8 cellular contexts compared by ENCODE assay signal in the genomic region with DNA sequence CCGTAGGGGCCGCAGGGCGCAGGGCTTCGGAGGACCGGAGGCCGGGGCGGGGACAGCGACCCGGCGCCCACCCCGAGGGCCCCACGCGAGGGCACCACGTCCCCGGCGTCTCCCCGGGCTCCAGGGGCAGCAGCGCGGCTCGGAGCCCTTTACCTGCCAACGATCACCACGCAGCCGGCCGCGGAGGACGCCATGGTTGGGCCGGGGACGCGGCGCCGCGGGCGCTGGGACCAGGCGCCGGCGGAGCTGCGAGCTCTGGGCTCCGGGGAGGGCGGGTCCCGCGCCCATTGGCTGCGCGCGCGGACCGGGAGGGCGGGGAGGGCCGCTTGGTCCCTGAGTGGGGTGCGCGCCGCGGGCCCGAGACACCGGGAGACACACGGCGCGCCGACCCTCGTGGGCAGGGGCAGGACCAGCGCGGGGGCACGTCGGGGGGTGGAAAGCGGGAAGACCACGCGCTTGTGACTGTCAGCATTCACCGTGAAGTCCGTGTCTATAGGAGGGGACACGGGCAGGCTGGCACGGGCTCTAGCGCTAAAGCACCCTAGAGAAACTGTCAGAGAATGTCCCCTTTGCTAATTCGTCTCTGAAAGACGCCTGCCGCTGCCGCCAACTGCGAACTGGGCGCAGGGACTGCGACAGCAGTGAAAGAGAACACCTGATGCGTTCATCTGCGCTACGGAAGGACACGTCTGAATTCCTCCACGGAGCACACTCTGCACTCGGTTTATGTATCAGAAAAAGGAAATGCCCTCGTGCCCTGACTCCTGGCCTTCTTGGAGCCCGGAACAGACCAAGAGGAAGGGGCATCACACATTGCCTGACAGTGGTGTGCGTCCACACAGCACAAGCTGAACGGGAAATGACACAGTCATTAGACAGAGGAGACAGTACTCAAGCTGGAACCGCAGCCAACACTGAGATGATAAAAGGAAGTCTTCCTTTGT. TPM values are rescaled to one million over a fixed set of nuclear protein-coding genes. Genes with fewer than 3 reads are reported as not detected.
DNase-seq lines count a peak whose midpoint lies in the region; ATAC-seq and TF ChIP-seq lines count a peak whose summit lies in the region.

CRYL1 (minus strand) TSS at position 257 of the 944 bp plus-strand sequence; CDS start at position 194, 63 bp downstream.

- ATAC-seq in HG03066 (IDR thresholded peaks at IDR 0.05; ENCODE audit: low read depth, unreplicated experiment): peak; percentile 75

- H3K4me1 Mint-ChIP-seq in chondrocyte (ENCODE audit: low read depth): peaks cover 13% of the 10 kb centered on the region

- DNase-seq in NK-92 treated with Interleukin-12 subunit alpha and Interleukin-12 subunit beta, amount 100 ng/mL, for 24 hours (lab: John Stamatoyannopoulos, UW): peak; percentile 31
- no peak for DNase-seq in NK-92 (lab: John Stamatoyannopoulos, UW; ENCODE audit: unreplicated experiment)
- peak; percentile 34 for DNase-seq in NCI-H345 treated with DMSO at 0.1 percent for 48 hours (lab: John Stamatoyannopoulos, UW; ENCODE audit: unreplicated experiment)
- peak; percentile 54 to 56 for DNase-seq in activated CD4-positive, alpha-beta T cell treated with anti-CD3 and anti-CD28 coated beads for 24 hours (ENCODE audit: low read depth in 2 of 2)
- DNase-seq in chondrocyte (ENCODE audit: low spot score): no peak
- DNase-seq in kidney tubule cell (ENCODE audit: low spot score): peak; percentile 90
- DNase-seq in stimulated activated CD4-positive, alpha-beta T cell treated with anti-CD3 and anti-CD28 coated beads, Interleukin-1b, Interleukin-23, amount 100 ng/mL, for 1 hour (ENCODE audit: low read depth in 2 of 2): peak; percentile 34 to 52

- TF ChIP-seq CTCF in chondrocyte (IDR thresholded peaks at IDR 0.05): peak; percentile 18

- H3K36me3 Mint-ChIP-seq in chondrocyte (ENCODE audit: low read depth): no peaks in the 10 kb centered on the region

- peak within 1 kb of the TSS; percentile 82 for H3K4me3 Mint-ChIP-seq in chondrocyte (ENCODE audit: unreplicated experiment)

- H3K9me3 Mint-ChIP-seq in chondrocyte (ENCODE audit: low read depth): no peaks in the 10 kb centered on the region

- no peaks in the 10 kb centered on the region for H3K27me3 Mint-ChIP-seq in chondrocyte (ENCODE audit: low read depth)

- H3K27ac Mint-ChIP-seq in chondrocyte (ENCODE audit: unreplicated experiment): peak within 1 kb of the TSS; percentile 75

RNA-seq across cellular contexts. Expression of gene CRYL1, which starts in this region (rescaled TPM):
- total RNA-seq in chondrocyte: 14.8 to 17.7 TPM (median 17.0 TPM) in 3 replicates

Comparison
In these comparisons a context has a peak if more than half of its experiments do, and no peak if none do; other contexts are left out.
1. DNase-seq: peak in NK-92 treated with Interleukin-12 subunit alpha and Interleukin-12 subunit beta, amount 100 ng/mL, for 24 hours (single experiment), NCI-H345 treated with DMSO at 0.1 percent for 48 hours (single experiment), activated CD4-positive, alpha-beta T cell treated with anti-CD3 and anti-CD28 coated beads for 24 hours (2 of 2), kidney tubule cell (single experiment) and stimulated activated CD4-positive, alpha-beta T cell treated with anti-CD3 and anti-CD28 coated beads, Interleukin-1b, Interleukin-23, amount 100 ng/mL, for 1 hour (2 of 2); none in NK-92 (single experiment) and chondrocyte (single experiment).